2 cellular contexts compared by ENCODE assay signal in the genomic region with DNA sequence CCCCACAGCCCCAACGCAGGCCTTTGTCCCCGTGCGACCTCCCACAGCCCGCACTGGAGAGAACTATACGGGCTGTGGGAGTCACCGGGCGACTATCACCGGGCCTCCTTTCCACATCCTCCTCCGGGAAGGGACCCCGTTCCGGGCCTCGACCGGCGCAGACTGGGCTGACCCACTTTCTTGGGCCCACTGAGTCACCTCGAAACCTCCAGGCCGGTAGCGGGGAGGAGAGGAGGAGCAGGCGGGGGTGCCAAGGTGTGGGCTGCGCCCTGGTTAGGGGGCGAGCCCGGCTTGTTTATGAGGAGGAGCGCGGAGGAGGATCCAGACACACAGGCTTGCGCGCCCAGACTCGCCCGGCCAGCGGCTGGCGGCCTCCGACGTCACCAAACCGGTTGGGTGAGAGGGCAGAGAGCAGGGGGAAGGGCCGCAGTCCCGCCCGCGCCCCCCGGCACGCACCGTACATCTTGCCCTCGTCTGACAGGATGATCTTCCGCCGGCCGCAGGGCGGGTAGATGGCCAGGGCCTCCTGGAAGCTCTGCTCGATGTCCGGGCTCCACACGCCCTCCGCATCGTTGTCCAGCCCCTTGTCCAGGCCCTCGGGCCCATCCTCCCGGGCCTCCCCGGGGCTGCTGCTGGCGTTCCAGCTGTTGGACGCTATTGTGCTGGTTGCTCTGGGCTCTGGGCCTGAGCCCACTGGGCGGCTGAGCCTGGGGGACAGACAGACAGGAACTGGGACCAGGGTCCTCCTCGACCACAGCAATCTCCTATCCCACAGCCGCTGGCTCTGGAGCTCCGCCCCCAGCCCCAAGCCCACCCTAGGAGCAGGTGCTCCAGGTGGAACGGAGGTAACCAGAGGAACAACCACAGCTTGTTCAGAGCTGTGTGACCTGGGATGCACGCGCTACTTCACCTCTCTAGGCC.
TF ChIP-seq lines count a peak whose summit lies in the region.

No MANE protein-coding gene starts in this region.

TF ChIP-seq in HCT116, 20 proteins besides CTCF, POLR2A, EP300 and RAD21:
- TF ChIP-seq ZNF274 (IDR thresholded peaks at IDR 0.05; ENCODE audit: low read depth, low read length), result no peak
- TF ChIP-seq TCF7L2 (IDR thresholded peaks at IDR 0.05; ENCODE audit: borderline replicate concordance, extremely low read depth, insufficient read depth, insufficient read length), result no peak
- TF ChIP-seq YY1 (IDR thresholded peaks at IDR 0.05; ENCODE audit: extremely low read depth, insufficient replicate concordance, low read depth, low read length), result peak; percentile 22
- TF ChIP-seq CBX3 (IDR thresholded peaks at IDR 0.05; ENCODE audit: low read depth), result no peak
- TF ChIP-seq, protein P1, sequence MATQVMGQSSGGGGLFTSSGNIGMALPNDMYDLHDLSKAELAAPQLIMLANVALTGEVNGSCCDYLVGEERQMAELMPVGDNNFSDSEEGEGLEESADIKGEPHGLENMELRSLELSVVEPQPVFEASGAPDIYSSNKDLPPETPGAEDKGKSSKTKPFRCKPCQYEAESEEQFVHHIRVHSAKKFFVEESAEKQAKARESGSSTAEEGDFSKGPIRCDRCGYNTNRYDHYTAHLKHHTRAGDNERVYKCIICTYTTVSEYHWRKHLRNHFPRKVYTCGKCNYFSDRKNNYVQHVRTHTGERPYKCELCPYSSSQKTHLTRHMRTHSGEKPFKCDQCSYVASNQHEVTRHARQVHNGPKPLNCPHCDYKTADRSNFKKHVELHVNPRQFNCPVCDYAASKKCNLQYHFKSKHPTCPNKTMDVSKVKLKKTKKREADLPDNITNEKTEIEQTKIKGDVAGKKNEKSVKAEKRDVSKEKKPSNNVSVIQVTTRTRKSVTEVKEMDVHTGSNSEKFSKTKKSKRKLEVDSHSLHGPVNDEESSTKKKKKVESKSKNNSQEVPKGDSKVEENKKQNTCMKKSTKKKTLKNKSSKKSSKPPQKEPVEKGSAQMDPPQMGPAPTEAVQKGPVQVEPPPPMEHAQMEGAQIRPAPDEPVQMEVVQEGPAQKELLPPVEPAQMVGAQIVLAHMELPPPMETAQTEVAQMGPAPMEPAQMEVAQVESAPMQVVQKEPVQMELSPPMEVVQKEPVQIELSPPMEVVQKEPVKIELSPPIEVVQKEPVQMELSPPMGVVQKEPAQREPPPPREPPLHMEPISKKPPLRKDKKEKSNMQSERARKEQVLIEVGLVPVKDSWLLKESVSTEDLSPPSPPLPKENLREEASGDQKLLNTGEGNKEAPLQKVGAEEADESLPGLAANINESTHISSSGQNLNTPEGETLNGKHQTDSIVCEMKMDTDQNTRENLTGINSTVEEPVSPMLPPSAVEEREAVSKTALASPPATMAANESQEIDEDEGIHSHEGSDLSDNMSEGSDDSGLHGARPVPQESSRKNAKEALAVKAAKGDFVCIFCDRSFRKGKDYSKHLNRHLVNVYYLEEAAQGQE (IDR thresholded peaks at IDR 0.05; ENCODE audit: low read depth), result no peak
- TF ChIP-seq, protein P2, sequence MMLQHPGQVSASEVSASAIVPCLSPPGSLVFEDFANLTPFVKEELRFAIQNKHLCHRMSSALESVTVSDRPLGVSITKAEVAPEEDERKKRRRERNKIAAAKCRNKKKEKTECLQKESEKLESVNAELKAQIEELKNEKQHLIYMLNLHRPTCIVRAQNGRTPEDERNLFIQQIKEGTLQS (IDR thresholded peaks at IDR 0.05), result no peak
- no peak for TF ChIP-seq CEBPB (IDR thresholded peaks at IDR 0.05; ENCODE audit: low read depth)
- TF ChIP-seq ELF1 (IDR thresholded peaks at IDR 0.05; ENCODE audit: borderline replicate concordance, low read depth), result no peak
- TF ChIP-seq, protein P3, sequence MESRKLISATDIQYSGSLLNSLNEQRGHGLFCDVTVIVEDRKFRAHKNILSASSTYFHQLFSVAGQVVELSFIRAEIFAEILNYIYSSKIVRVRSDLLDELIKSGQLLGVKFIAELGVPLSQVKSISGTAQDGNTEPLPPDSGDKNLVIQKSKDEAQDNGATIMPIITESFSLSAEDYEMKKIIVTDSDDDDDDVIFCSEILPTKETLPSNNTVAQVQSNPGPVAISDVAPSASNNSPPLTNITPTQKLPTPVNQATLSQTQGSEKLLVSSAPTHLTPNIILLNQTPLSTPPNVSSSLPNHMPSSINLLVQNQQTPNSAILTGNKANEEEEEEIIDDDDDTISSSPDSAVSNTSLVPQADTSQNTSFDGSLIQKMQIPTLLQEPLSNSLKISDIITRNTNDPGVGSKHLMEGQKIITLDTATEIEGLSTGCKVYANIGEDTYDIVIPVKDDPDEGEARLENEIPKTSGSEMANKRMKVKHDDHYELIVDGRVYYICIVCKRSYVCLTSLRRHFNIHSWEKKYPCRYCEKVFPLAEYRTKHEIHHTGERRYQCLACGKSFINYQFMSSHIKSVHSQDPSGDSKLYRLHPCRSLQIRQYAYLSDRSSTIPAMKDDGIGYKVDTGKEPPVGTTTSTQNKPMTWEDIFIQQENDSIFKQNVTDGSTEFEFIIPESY (IDR thresholded peaks at IDR 0.05; ENCODE audit: extremely low read depth, insufficient replicate concordance, low read length), result no peak
- peak; percentile 81 for TF ChIP-seq POLR2AphosphoS5 (IDR thresholded peaks at IDR 0.05; ENCODE audit: low read depth, low read length)
- TF ChIP-seq, protein P4, sequence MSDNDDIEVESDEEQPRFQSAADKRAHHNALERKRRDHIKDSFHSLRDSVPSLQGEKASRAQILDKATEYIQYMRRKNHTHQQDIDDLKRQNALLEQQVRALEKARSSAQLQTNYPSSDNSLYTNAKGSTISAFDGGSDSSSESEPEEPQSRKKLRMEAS (IDR thresholded peaks at IDR 0.05), result no peak
- peak; percentile 68 for TF ChIP-seq ZFX (IDR thresholded peaks at IDR 0.05)
- TF ChIP-seq EZH2phosphoT487 (IDR thresholded peaks at IDR 0.05; ENCODE audit: borderline replicate concordance), result no peak
- TF ChIP-seq SRF (IDR thresholded peaks at IDR 0.05; ENCODE audit: low read depth), result no peak

TF ChIP-seq in K562, 482 proteins besides CTCF, POLR2A, EP300 and RAD21:
- TF ChIP-seq TEAD1 (CRISPR knock-in tag; IDR thresholded peaks at IDR 0.05), result no peak
- TF ChIP-seq CBX1 (IDR thresholded peaks at IDR 0.05; ENCODE audit: low read depth), result no peak
- TF ChIP-seq, protein P5, sequence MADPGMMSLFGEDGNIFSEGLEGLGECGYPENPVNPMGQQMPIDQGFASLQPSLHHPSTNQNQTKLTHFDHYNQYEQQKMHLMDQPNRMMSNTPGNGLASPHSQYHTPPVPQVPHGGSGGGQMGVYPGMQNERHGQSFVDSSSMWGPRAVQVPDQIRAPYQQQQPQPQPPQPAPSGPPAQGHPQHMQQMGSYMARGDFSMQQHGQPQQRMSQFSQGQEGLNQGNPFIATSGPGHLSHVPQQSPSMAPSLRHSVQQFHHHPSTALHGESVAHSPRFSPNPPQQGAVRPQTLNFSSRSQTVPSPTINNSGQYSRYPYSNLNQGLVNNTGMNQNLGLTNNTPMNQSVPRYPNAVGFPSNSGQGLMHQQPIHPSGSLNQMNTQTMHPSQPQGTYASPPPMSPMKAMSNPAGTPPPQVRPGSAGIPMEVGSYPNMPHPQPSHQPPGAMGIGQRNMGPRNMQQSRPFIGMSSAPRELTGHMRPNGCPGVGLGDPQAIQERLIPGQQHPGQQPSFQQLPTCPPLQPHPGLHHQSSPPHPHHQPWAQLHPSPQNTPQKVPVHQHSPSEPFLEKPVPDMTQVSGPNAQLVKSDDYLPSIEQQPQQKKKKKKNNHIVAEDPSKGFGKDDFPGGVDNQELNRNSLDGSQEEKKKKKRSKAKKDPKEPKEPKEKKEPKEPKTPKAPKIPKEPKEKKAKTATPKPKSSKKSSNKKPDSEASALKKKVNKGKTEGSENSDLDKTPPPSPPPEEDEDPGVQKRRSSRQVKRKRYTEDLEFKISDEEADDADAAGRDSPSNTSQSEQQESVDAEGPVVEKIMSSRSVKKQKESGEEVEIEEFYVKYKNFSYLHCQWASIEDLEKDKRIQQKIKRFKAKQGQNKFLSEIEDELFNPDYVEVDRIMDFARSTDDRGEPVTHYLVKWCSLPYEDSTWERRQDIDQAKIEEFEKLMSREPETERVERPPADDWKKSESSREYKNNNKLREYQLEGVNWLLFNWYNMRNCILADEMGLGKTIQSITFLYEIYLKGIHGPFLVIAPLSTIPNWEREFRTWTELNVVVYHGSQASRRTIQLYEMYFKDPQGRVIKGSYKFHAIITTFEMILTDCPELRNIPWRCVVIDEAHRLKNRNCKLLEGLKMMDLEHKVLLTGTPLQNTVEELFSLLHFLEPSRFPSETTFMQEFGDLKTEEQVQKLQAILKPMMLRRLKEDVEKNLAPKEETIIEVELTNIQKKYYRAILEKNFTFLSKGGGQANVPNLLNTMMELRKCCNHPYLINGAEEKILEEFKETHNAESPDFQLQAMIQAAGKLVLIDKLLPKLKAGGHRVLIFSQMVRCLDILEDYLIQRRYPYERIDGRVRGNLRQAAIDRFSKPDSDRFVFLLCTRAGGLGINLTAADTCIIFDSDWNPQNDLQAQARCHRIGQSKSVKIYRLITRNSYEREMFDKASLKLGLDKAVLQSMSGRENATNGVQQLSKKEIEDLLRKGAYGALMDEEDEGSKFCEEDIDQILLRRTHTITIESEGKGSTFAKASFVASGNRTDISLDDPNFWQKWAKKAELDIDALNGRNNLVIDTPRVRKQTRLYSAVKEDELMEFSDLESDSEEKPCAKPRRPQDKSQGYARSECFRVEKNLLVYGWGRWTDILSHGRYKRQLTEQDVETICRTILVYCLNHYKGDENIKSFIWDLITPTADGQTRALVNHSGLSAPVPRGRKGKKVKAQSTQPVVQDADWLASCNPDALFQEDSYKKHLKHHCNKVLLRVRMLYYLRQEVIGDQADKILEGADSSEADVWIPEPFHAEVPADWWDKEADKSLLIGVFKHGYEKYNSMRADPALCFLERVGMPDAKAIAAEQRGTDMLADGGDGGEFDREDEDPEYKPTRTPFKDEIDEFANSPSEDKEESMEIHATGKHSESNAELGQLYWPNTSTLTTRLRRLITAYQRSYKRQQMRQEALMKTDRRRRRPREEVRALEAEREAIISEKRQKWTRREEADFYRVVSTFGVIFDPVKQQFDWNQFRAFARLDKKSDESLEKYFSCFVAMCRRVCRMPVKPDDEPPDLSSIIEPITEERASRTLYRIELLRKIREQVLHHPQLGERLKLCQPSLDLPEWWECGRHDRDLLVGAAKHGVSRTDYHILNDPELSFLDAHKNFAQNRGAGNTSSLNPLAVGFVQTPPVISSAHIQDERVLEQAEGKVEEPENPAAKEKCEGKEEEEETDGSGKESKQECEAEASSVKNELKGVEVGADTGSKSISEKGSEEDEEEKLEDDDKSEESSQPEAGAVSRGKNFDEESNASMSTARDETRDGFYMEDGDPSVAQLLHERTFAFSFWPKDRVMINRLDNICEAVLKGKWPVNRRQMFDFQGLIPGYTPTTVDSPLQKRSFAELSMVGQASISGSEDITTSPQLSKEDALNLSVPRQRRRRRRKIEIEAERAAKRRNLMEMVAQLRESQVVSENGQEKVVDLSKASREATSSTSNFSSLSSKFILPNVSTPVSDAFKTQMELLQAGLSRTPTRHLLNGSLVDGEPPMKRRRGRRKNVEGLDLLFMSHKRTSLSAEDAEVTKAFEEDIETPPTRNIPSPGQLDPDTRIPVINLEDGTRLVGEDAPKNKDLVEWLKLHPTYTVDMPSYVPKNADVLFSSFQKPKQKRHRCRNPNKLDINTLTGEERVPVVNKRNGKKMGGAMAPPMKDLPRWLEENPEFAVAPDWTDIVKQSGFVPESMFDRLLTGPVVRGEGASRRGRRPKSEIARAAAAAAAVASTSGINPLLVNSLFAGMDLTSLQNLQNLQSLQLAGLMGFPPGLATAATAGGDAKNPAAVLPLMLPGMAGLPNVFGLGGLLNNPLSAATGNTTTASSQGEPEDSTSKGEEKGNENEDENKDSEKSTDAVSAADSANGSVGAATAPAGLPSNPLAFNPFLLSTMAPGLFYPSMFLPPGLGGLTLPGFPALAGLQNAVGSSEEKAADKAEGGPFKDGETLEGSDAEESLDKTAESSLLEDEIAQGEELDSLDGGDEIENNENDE (IDR thresholded peaks at IDR 0.05; ENCODE audit: low read depth, low read length), result no peak
- TF ChIP-seq RUNX1 (IDR thresholded peaks at IDR 0.05; ENCODE audit: low read depth), result no peak
- TF ChIP-seq, protein P3 (CRISPR knock-in tag; IDR thresholded peaks at IDR 0.05), result peak; percentile 92
